23 cellular contexts compared by ENCODE assay signal in the genomic region with DNA sequence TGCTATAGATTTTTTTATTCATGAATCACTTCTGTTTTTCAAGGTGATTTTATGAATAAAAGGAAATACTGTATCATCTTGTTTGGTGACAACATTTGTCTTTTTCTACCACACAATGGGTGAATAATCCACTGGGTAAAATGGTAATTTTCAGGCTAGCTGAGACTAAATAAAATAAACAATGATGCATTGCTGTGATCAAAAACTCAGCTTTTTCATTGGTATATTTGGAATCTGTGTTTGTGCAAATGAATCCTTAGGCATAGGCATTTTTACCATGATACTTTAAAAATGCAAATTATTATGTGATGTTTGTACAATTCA. TPM values are rescaled to one million over a fixed set of nuclear protein-coding genes. Genes with fewer than 3 reads are reported as not detected.
DNase-seq lines count a peak whose midpoint lies in the region; ATAC-seq, FAIRE-seq and TF ChIP-seq lines count a peak whose summit lies in the region.
"Had no signal": no experiment of that assay in that cellular context is flagged by ENCODE, and none has a peak within 500 bp of the region (broad histone marks: within the 10 kb centered on the region; RNA-seq: fewer than 3 reads in every experiment).

No MANE protein-coding gene starts in this region.

- ATAC-seq in SK-N-SH treated with all-trans-retinoic acid at 6 μM for 48 hours (no peak), HepG2 (no peak)
- no peak for ATAC-seq in activated CD8-positive, alpha-beta T cell treated with anti-CD3 and anti-CD28 coated beads for 36 hours

- H3K27ac ChIP-seq in SK-N-SH (ENCODE audit: low read depth in 2 of 2, low read length in 1 of 2) (peak overlapping the region in 1 of 2 experiments; percentile 61; a peak in 2 of 4 replicates), HepG2 (ENCODE audit: extremely low read length, insufficient read depth, low read length) (peak overlapping the region; percentile 81), transverse colon (peak overlapping the region in 2 of 4 donors; percentile 24)
- H3K27ac ChIP-seq: 22Rv1, psoas muscle, upper lobe of left lung had no signal

- BruUV-seq in MCF 10A (replicated peaks; lab: Mats Ljungman, UMichigan) (no TSS peak), HepG2 (replicated peaks; lab: Mats Ljungman, UMichigan) (no TSS peak)

- no peaks in the 10 kb centered on the region for H3K9me3 ChIP-seq in SK-N-SH
- H3K9me3 ChIP-seq in HepG2 (ENCODE audit: low read length): no peaks in the 10 kb centered on the region
- no peaks in the 10 kb centered on the region for H3K9me3 ChIP-seq in transverse colon
- H3K9me3 ChIP-seq: BE2C, psoas muscle, spleen, upper lobe of left lung had no signal

- peaks cover 6% of the 10 kb centered on the region for H3F3A ChIP-seq in SK-N-SH (replicated peaks; ENCODE audit: insufficient read depth)

- CTCF ChIA-PET in SK-N-SH (lab: Yijun Ruan, JAX): interaction anchor here (1.0 kb wide), 1 partner anchor 10 kb away, joined by 3 read pairs; no protein-coding TSS in a partner anchor
- CTCF ChIA-PET in MCF 10A (lab: Yijun Ruan, JAX): no interaction called here
- CTCF ChIA-PET in HepG2 (lab: Yijun Ruan, JAX; ENCODE audit: low intra/inter-chr PET ratio, low total read pairs): no interaction called here
- CTCF ChIA-PET in activated CD8-positive, alpha-beta T cell treated with anti-CD3 and anti-CD28 coated beads for 36 hours (lab: Charles Lee): no interaction called here

- H3K36me3 ChIP-seq in SK-N-SH (replicated peaks in 1 of 2; ENCODE audit: control insufficient read depth in 1 of 2, insufficient read depth in 2 of 2, low read length in 1 of 2) (no peaks in the 10 kb centered on the region), HepG2 (replicated peaks in 1 of 2; ENCODE audit: control insufficient read depth in 1 of 2, insufficient read depth in 2 of 2, low read length in 2 of 2) (no peaks in the 10 kb centered on the region), transverse colon (no peaks in the 10 kb centered on the region)
- H3K36me3 ChIP-seq: BE2C, spleen, upper lobe of left lung had no signal

- no peak overlapping the region for H3K4me3 Mint-ChIP-seq in MCF 10A (ENCODE audit: unreplicated experiment)
- H3K4me3 Mint-ChIP-seq in activated CD8-positive, alpha-beta T cell treated with anti-CD3 and anti-CD28 coated beads for 36 hours: no peak overlapping the region
- H3K4me3 Mint-ChIP-seq: activated naive CD8-positive, alpha-beta T cell treated with anti-CD3 and anti-CD28 coated beads for 36 hours; activated T-cell treated with anti-CD3 and anti-CD28 coated beads, Interleukin-2, amount 50 U/mL, for 72 hours had no signal

- H3K27me3 ChIP-seq in SK-N-SH (ENCODE audit: insufficient read depth) (no peaks in the 10 kb centered on the region), HepG2 (ENCODE audit: control insufficient read depth in 1 of 2, insufficient read depth in 2 of 2, low read length in 2 of 2) (no peaks in the 10 kb centered on the region), transverse colon (no peaks in the 10 kb centered on the region)
- H3K27me3 ChIP-seq: BE2C, spleen, upper lobe of left lung had no signal

- H3K27me3 Mint-ChIP-seq in MCF 10A (ENCODE audit: insufficient read depth, unreplicated experiment): no peaks in the 10 kb centered on the region
- H3K27me3 Mint-ChIP-seq in activated CD8-positive, alpha-beta T cell treated with anti-CD3 and anti-CD28 coated beads for 36 hours: peaks cover 2% of the 10 kb centered on the region

- no peaks in the 10 kb centered on the region for H3K9me2 ChIP-seq in SK-N-SH

- peak overlapping the region; percentile 49 for H3K27ac Mint-ChIP-seq in MCF 10A (ENCODE audit: low read depth, unreplicated experiment)
- H3K27ac Mint-ChIP-seq in activated CD8-positive, alpha-beta T cell treated with anti-CD3 and anti-CD28 coated beads for 36 hours: no peak overlapping the region
- H3K27ac Mint-ChIP-seq: activated naive CD8-positive, alpha-beta T cell treated with anti-CD3 and anti-CD28 coated beads for 36 hours; activated T-cell treated with anti-CD3 and anti-CD28 coated beads, Interleukin-2, amount 50 U/mL, for 72 hours had no signal

- H3K9ac ChIP-seq in SK-N-SH: no peak overlapping the region
- no peak overlapping the region for H3K9ac ChIP-seq in HepG2 (ENCODE audit: insufficient read depth, low read depth, low read length)

- H3K4me2 ChIP-seq in SK-N-SH (0 out of 2 replicates have a peak overlapping the region, but pooled peaks have one; percentile 0), HepG2 (ENCODE audit: low read depth, low read length) (peak overlapping the region; percentile 14)

- H4K20me1 ChIP-seq in SK-N-SH (ENCODE audit: insufficient read depth) (no peaks in the 10 kb centered on the region), HepG2 (ENCODE audit: insufficient read depth, low read length) (no peaks in the 10 kb centered on the region)

- POLR2A ChIA-PET in SK-N-SH (lab: Yijun Ruan, JAX): no interaction called here
- POLR2A ChIA-PET in MCF 10A (lab: Yijun Ruan, JAX): interaction anchor here (0.5 to 2.8 kb wide), 13 partner anchors 9 to 1851 kb away, joined by 3 to 23 read pairs (median 4); partner anchors contain the start of gene SGCE
- POLR2A ChIA-PET in HepG2 (lab: Yijun Ruan, JAX): interaction anchor here (0.8 to 1.4 kb wide), 3 partner anchors 41 to 283 kb away, joined by 3 to 5 read pairs (median 4); no protein-coding TSS in a partner anchor
- POLR2A ChIA-PET in activated CD8-positive, alpha-beta T cell treated with anti-CD3 and anti-CD28 coated beads for 36 hours (lab: Charles Lee): no interaction called here

- no peak for FAIRE-seq in HepG2 (lab: Jason Lieb, UNC)
- FAIRE-seq: TTC549 had no signal

- TF ChIP-seq CTCF in SK-N-SH (IDR thresholded peaks at IDR 0.05): no peak
- no peak for TF ChIP-seq CTCF in MCF 10A (IDR thresholded peaks at IDR 0.05; ENCODE audit: unreplicated experiment)
- no peak for TF ChIP-seq CTCF in HepG2 (CRISPR knock-in tag; IDR thresholded peaks at IDR 0.05)
- TF ChIP-seq CTCF in activated CD8-positive, alpha-beta T cell treated with anti-CD3 and anti-CD28 coated beads for 36 hours (IDR thresholded peaks at IDR 0.05): no peak
- no peak for TF ChIP-seq CTCF in transverse colon (IDR thresholded peaks at IDR 0.05)

- H2AFZ ChIP-seq in SK-N-SH (ENCODE audit: low read depth): no peak overlapping the region
- H2AFZ ChIP-seq in HepG2 (ENCODE audit: low read length): no peak overlapping the region

- no peaks in the 10 kb centered on the region for H3K9me3 Mint-ChIP-seq in MCF 10A (ENCODE audit: unreplicated experiment)
- no peaks in the 10 kb centered on the region for H3K9me3 Mint-ChIP-seq in activated CD8-positive, alpha-beta T cell treated with anti-CD3 and anti-CD28 coated beads for 36 hours
- H3K9me3 Mint-ChIP-seq: activated naive CD8-positive, alpha-beta T cell treated with anti-CD3 and anti-CD28 coated beads for 36 hours; activated T-cell treated with anti-CD3 and anti-CD28 coated beads, Interleukin-2, amount 50 U/mL, for 72 hours had no signal

- TF ChIP-seq POLR2A in HepG2 (IDR thresholded peaks at IDR 0.05; ENCODE audit: insufficient read depth in 1 of 2, low read depth in 2 of 2, low read length in 2 of 2) (no peak), transverse colon (IDR thresholded peaks at IDR 0.05) (no peak)

- no peaks in the 10 kb centered on the region for H3K36me3 Mint-ChIP-seq in MCF 10A (ENCODE audit: insufficient read depth, unreplicated experiment)
- no peaks in the 10 kb centered on the region for H3K36me3 Mint-ChIP-seq in activated CD8-positive, alpha-beta T cell treated with anti-CD3 and anti-CD28 coated beads for 36 hours (ENCODE audit: low read depth)
- H3K36me3 Mint-ChIP-seq: activated naive CD8-positive, alpha-beta T cell treated with anti-CD3 and anti-CD28 coated beads for 36 hours had no signal

- peaks cover 25% of the 10 kb centered on the region for H3K4me1 Mint-ChIP-seq in MCF 10A (ENCODE audit: insufficient read depth, unreplicated experiment)
- H3K4me1 Mint-ChIP-seq in activated CD8-positive, alpha-beta T cell treated with anti-CD3 and anti-CD28 coated beads for 36 hours (ENCODE audit: low read depth): no peaks in the 10 kb centered on the region
- H3K4me1 Mint-ChIP-seq: activated naive CD8-positive, alpha-beta T cell treated with anti-CD3 and anti-CD28 coated beads for 36 hours had no signal

- in situ Hi-C loops in HepG2 (cut with HindIII; ENCODE audit: extremely low pct_ligation_motif_present, low pct_unique_long_range_greater_than_20kb) (no loop called here), transverse colon (cut with MboI; ENCODE audit: low pct_ligation_motif_present in 1 of 4, low pct_unique_long_range_greater_than_20kb in 1 of 4, low sequenced_read_pairs in 3 of 4) (no loop called here)

- intact Hi-C loops in MCF 10A (cut with micrococcal nuclease): loop anchor here (5.0 to 10.0 kb wide), 5 partner anchors 40 to 513 kb away; partner anchors contain the start of gene SGCE
- intact Hi-C loops in HepG2 (cut with micrococcal nuclease; ENCODE audit: unreplicated experiment): no loop called here
- intact Hi-C loops in activated CD8-positive, alpha-beta T cell treated with anti-CD3 and anti-CD28 coated beads for 36 hours (cut with micrococcal nuclease): no loop called here
- intact Hi-C loops in transverse colon (cut with DNase I; ENCODE audit: low total_unique reads): no loop called here

- TF ChIP-seq RAD21 in SK-N-SH (IDR thresholded peaks at IDR 0.05; ENCODE audit: low read length): no peak
- TF ChIP-seq RAD21 in HepG2 (CRISPR knock-in tag; IDR thresholded peaks at IDR 0.05): no peak

- H3K4me1 ChIP-seq in SK-N-SH (ENCODE audit: control insufficient read depth in 1 of 2, insufficient read depth in 2 of 2, low read depth in 1 of 2, low read length in 1 of 2) (peaks cover 0 to 21% of the 10 kb centered on the region in 2 experiments; a peak in 2 of 4 replicates), HepG2 (ENCODE audit: insufficient read depth, low read length) (peaks cover 58% of the 10 kb centered on the region), transverse colon (peaks cover 0 to 10% (median 0%) of the 10 kb centered on the region in 4 donors)
- H3K4me1 ChIP-seq: BE2C, psoas muscle, upper lobe of left lung had no signal

- DNase-seq in SK-N-SH (no peak), MCF 10A (ENCODE audit: unreplicated experiment) (no peak), HepG2 (ENCODE audit: low spot score) (no peak), NCI-H1092 (lab: John Stamatoyannopoulos, UW) (no peak), transverse colon (no peak), NCI-H187 treated with DMSO at 0.1 percent for 48 hours (lab: John Stamatoyannopoulos, UW) (no peak)
- DNase-seq in activated CD8-positive, alpha-beta T cell treated with anti-CD3 and anti-CD28 coated beads for 36 hours: no peak
- DNase-seq: activated naive CD8-positive, alpha-beta T cell treated with anti-CD3 and anti-CD28 coated beads for 36 hours; activated T-cell treated with anti-CD3 and anti-CD28 coated beads, Interleukin-2, amount 50 U/mL, for 72 hours; BE2C; COR-L47; cortex of kidney; DND-41; kidney; NCI-H1105; NCI-H510A; RPMI8226; spleen had no signal

- TF ChIP-seq EP300 in SK-N-SH (IDR thresholded peaks at IDR 0.05; ENCODE audit: borderline replicate concordance in 1 of 2, low read depth in 1 of 2, low read length in 1 of 2): no peak
- no peak for TF ChIP-seq EP300 in HepG2 (IDR thresholded peaks at IDR 0.05; ENCODE audit: low read depth in 2 of 2, low read length in 2 of 2)
- TF ChIP-seq EP300 in HepG2 (CRISPR knock-in tag; IDR thresholded peaks at IDR 0.05; ENCODE audit: borderline replicate concordance): no peak
- TF ChIP-seq EP300 in transverse colon (IDR thresholded peaks at IDR 0.05; ENCODE audit: low read depth): no peak

- H3K4me3 ChIP-seq in SK-N-SH (ENCODE audit: low read depth in 2 of 2, low read length in 1 of 2): no peak overlapping the region
- H3K4me3 ChIP-seq in HepG2 (replicated peaks in 1 of 3; ENCODE audit: insufficient read depth in 1 of 3, low read depth in 2 of 3, low read length in 3 of 3): no peak overlapping the region; a peak in 1 of 6 replicates
- no peak overlapping the region for H3K4me3 ChIP-seq in transverse colon
- H3K4me3 ChIP-seq: psoas muscle, spleen, upper lobe of left lung had no signal

- H3K79me2 ChIP-seq in SK-N-SH (ENCODE audit: insufficient read depth): no peaks in the 10 kb centered on the region
- no peaks in the 10 kb centered on the region for H3K79me2 ChIP-seq in HepG2 (ENCODE audit: insufficient read depth, low read length)

RNA-seq across cellular contexts. Expression of gene SGCE, which starts 41.7 kb away (rescaled TPM):
- polyA plus RNA-seq in SK-N-SH (2012; rRNA removed) (69.5 and 91.3 TPM in 2 replicates), HepG2 (2011; rRNA removed) (62.6 and 71.1 TPM in 2 replicates)
- polyA plus RNA-seq in SK-N-SH (2012; cell fraction: cytosol; rRNA removed): 93.6 and 102 TPM in 2 replicates
- 41.8 and 69.7 TPM in 2 replicates for polyA plus RNA-seq in SK-N-SH (2012; cell fraction: nucleus; rRNA removed)
- total RNA-seq in MCF 10A (2022) (39.4 and 48.9 TPM in 2 replicates), HepG2 (2016; rRNA removed; fragmentation: Illumina TruSeq; extraction: Trizol) (31.4 and 52.3 TPM in 2 replicates), transverse colon (10 to 100 TPM; 24.1 to 62.1 (median 33.2) TPM)
- total RNA-seq in HepG2 (2016; cell fraction: cytosol; rRNA removed; fragmentation: Illumina TruSeq; extraction: Trizol; ENCODE audit: low read depth): 14.7 and 17.0 TPM in 2 replicates
- 30.4 and 54.9 TPM in 2 replicates for total RNA-seq in HepG2 (2016; cell fraction: insoluble cytoplasmic fraction; rRNA removed; fragmentation: Illumina TruSeq; extraction: Trizol)
- 16.8 and 20.3 TPM in 2 replicates for total RNA-seq in HepG2 (2016; cell fraction: membrane; rRNA removed; fragmentation: Illumina TruSeq; extraction: Trizol)
- total RNA-seq in HepG2 (2016; cell fraction: nucleus; rRNA removed; fragmentation: Illumina TruSeq; extraction: Trizol): 83.5 and 85.0 TPM in 2 replicates
- polyA plus RNA-seq in HepG2 (2011; cell fraction: cytosol; rRNA removed): 29.7 and 44.7 TPM in 2 replicates
- polyA plus RNA-seq in HepG2 (2011; cell fraction: nucleus; rRNA removed): 29.7 and 30.8 TPM in 2 replicates
- polyA plus RNA-seq in HepG2 (2012): 47.2 and 47.4 TPM in 2 replicates
- polyA plus RNA-seq in HepG2 (2016; cell fraction: cytosol; fragmentation: Illumina TruSeq; extraction: Trizol; ENCODE audit: low read depth): 5.9 and 6.7 TPM in 2 replicates
- 32.2 and 33.8 TPM in 2 replicates for polyA plus RNA-seq in HepG2 (2016; cell fraction: insoluble cytoplasmic fraction; fragmentation: Illumina TruSeq; extraction: Trizol; ENCODE audit: low read depth)
- 9.8 and 11.5 TPM in 2 replicates for polyA plus RNA-seq in HepG2 (2016; cell fraction: membrane; fragmentation: Illumina TruSeq; extraction: Trizol; ENCODE audit: low read depth)
- polyA plus RNA-seq in HepG2 (2016; cell fraction: nucleus; fragmentation: Illumina TruSeq; extraction: Trizol; ENCODE audit: insufficient read depth, low read depth): 68.6 and 78.9 TPM in 2 replicates
- polyA minus RNA-seq in HepG2 (2011; rRNA and poly(A)+ RNA removed; ENCODE audit: low replicate concordance): 27.3 and 48.1 TPM in 2 replicates
- polyA minus RNA-seq in HepG2 (2011; cell fraction: cytosol; rRNA and poly(A)+ RNA removed): 21.7 and 23.1 TPM in 2 replicates
- polyA minus RNA-seq in HepG2 (2011; cell fraction: nucleus; rRNA and poly(A)+ RNA removed): 186 and 198 TPM in 2 replicates
- under 1 TPM in 1 of 2 experiments, not detected in 1; 0.56 TPM for total RNA-seq in activated CD8-positive, alpha-beta T cell treated with anti-CD3 and anti-CD28 coated beads for 36 hours

Comparison
In these comparisons a context has a peak if more than half of its experiments do, and no peak if none do; other contexts are left out.
1. RNA of gene SGCE, which starts 41.7 kb away (total RNA-seq): 14.7 to 85.0 TPM in HepG2, 24.1 to 62.1 TPM in transverse colon and 39.4 to 48.9 TPM in MCF 10A; 0.56 TPM in activated CD8-positive, alpha-beta T cell treated with anti-CD3 and anti-CD28 coated beads for 36 hours; every median in the first group is over 10 times any median in the second.
2. POLR2A ChIA-PET loops: an anchor here in MCF 10A (0.5 to 2.8 kb wide) and HepG2 (0.8 to 1.4 kb wide); none called in SK-N-SH and activated CD8-positive, alpha-beta T cell treated with anti-CD3 and anti-CD28 coated beads for 36 hours.
3. Of the 25 proteins assayed by ChIP-seq in both HepG2 and SK-N-SH: peak only in HepG2: NFIC; only in SK-N-SH: RXRA; in both: none; in neither: 23.